ENCODE assay signal across 20 cellular contexts in the genomic region with DNA sequence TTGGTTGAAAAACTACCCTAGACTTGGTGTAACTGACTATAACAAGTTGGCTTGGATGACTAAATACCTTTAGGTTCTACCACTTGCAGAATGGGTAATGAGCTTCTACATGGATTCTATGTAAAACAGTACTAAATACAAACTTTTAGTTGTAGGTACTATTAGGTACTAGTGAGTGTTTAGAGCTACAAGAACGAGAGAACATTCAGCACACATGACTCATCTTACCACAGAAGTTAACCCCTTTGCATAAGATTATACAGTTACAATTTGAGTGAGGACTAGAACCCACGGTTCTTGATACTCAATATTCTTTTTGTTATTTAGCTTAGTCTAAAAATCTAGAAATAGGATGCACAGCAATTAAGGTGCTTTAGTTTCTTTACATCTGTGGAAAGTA.
DNase-seq lines count a peak whose midpoint lies in the region; ATAC-seq and TF ChIP-seq lines count a peak whose summit lies in the region.
"Had no signal": no experiment of that assay in that cellular context is flagged by ENCODE, and none has a peak within 500 bp of the region (broad histone marks: within the 10 kb centered on the region; RNA-seq: fewer than 3 reads in every experiment).

No MANE protein-coding gene starts in this region.

- H3K14ac ChIP-seq in IMR-90 (replicated peaks; ENCODE audit: low read depth, low read length): no peak overlapping the region

- H3K9ac ChIP-seq in IMR-90 (ENCODE audit: low read depth, low read length): no peak overlapping the region
- H3K9ac ChIP-seq: BLaER1 treated with 17β-estradiol and CSF1 and Interleukin-3, amounts not matched to agents 10 nM and 100 nM; neural progenitor cell had no signal

- no peak overlapping the region for H4K5ac ChIP-seq in IMR-90 (ENCODE audit: low read depth, low read length)

- no peak overlapping the region for H2AK5ac ChIP-seq in IMR-90 (ENCODE audit: low read depth, low read length)

- H3K4me3 Mint-ChIP-seq in activated CD8-positive, alpha-beta memory T cell treated with anti-CD3 and anti-CD28 coated beads, Interleukin-2, amount 10 ng/mL, durations not matched to agents 7 days and 5 days: no peak overlapping the region
- H3K4me3 Mint-ChIP-seq: activated CD4-positive, alpha-beta memory T cell treated with anti-CD3 and anti-CD28 coated beads, Interleukin-2, amount 10 ng/mL, durations not matched to agents 7 days and 5 days; neural progenitor cell had no signal

- peaks cover 10% of the 10 kb centered on the region for H3K4me1 ChIP-seq in IMR-90 (ENCODE audit: control insufficient read depth, insufficient read depth, low read length)

- H3K27ac Mint-ChIP-seq in activated CD8-positive, alpha-beta memory T cell treated with anti-CD3 and anti-CD28 coated beads, Interleukin-2, amount 10 ng/mL, durations not matched to agents 7 days and 5 days: no peak overlapping the region
- H3K27ac Mint-ChIP-seq: activated CD4-positive, alpha-beta memory T cell treated with anti-CD3 and anti-CD28 coated beads, Interleukin-2, amount 10 ng/mL, durations not matched to agents 7 days and 5 days; neural progenitor cell had no signal

- H3K9me3 Mint-ChIP-seq in activated CD8-positive, alpha-beta memory T cell treated with anti-CD3 and anti-CD28 coated beads, Interleukin-2, amount 10 ng/mL, durations not matched to agents 7 days and 5 days (ENCODE audit: low read depth): no peaks in the 10 kb centered on the region
- H3K9me3 Mint-ChIP-seq: activated CD4-positive, alpha-beta memory T cell treated with anti-CD3 and anti-CD28 coated beads, Interleukin-2, amount 10 ng/mL, durations not matched to agents 7 days and 5 days; neural progenitor cell had no signal

- TF ChIP-seq CTCF in IMR-90 (conservative IDR thresholded peaks at IDR 0.05; ENCODE audit: low read depth, low read length) (no peak), brain microvascular endothelial cell (IDR thresholded peaks at IDR 0.05; ENCODE audit: low read depth, low read length, missing control alignments) (no peak), kidney epithelial cell (IDR thresholded peaks at IDR 0.05; ENCODE audit: insufficient read depth, low read length, poor library complexity, severe bottlenecking) (no peak)

- H3K27me3 ChIP-seq in IMR-90 (ENCODE audit: control insufficient read depth, insufficient read depth, low read length): no peaks in the 10 kb centered on the region
- no peaks in the 10 kb centered on the region for H3K27me3 ChIP-seq in brain microvascular endothelial cell (replicated peaks)
- H3K27me3 ChIP-seq in kidney epithelial cell (ENCODE audit: control insufficient read depth, insufficient read depth, low read length): no peaks in the 10 kb centered on the region
- H3K27me3 ChIP-seq: BLaER1 treated with 17β-estradiol and CSF1 and Interleukin-3, amounts not matched to agents 10 nM and 100 nM; cardiac muscle cell; neural progenitor cell had no signal

- H3K9me3 ChIP-seq in IMR-90 (ENCODE audit: control insufficient read depth, insufficient read depth, low read length): no peaks in the 10 kb centered on the region
- H3K9me3 ChIP-seq: BLaER1 treated with 17β-estradiol and CSF1 and Interleukin-3, amounts not matched to agents 10 nM and 100 nM had no signal

- DNase-seq in EH (ENCODE audit: low read depth) (peak; percentile 64), IMR-90 (peak; percentile 76), brain microvascular endothelial cell (peak; percentile 34), kidney epithelial cell (ENCODE audit: low read depth) (peak; percentile 48), NCI-H1417 treated with DMSO at 0.1 percent for 48 hours (lab: John Stamatoyannopoulos, UW) (no peak)
- DNase-seq in activated CD8-positive, alpha-beta memory T cell treated with anti-CD3 and anti-CD28 coated beads, Interleukin-2, amount 10 ng/mL, durations not matched to agents 7 days and 5 days: no peak
- DNase-seq: activated CD4-positive, alpha-beta memory T cell treated with anti-CD3 and anti-CD28 coated beads, Interleukin-2, amount 10 ng/mL, durations not matched to agents 7 days and 5 days; activated gamma-delta T cell treated with Interleukin-2 at 50 U/mL for 16 hours; DMS153; effector CD8-positive, alpha-beta T cell; NCI-H187; NCI-H524; OCI-M1; retina; stimulated activated CD4-positive, alpha-beta T cell treated with anti-CD3 and anti-CD28 coated beads, Interleukin-4, amount 100 ng/mL, for 24 hours had no signal

- ATAC-seq in IMR-90 (ENCODE audit: low read depth) (peak; percentile 71), HG03280 (IDR thresholded peaks at IDR 0.05; ENCODE audit: unreplicated experiment) (no peak), GM21717 (IDR thresholded peaks at IDR 0.05; ENCODE audit: unreplicated experiment) (no peak)
- ATAC-seq in activated CD8-positive, alpha-beta memory T cell treated with anti-CD3 and anti-CD28 coated beads, Interleukin-2, amount 10 ng/mL, durations not matched to agents 7 days and 5 days: no peak

- intact Hi-C loops in IMR-90 (cut with micrococcal nuclease): no loop called here

- H4K20me1 ChIP-seq in IMR-90 (ENCODE audit: insufficient read depth, low read length): no peaks in the 10 kb centered on the region

- no peak overlapping the region; the same call in 1 of the 2 replicates for H2BK120ac ChIP-seq in IMR-90 (ENCODE audit: low read depth, low read length)

- no peaks in the 10 kb centered on the region for H3K27me3 Mint-ChIP-seq in activated CD8-positive, alpha-beta memory T cell treated with anti-CD3 and anti-CD28 coated beads, Interleukin-2, amount 10 ng/mL, durations not matched to agents 7 days and 5 days
- H3K27me3 Mint-ChIP-seq: activated CD4-positive, alpha-beta memory T cell treated with anti-CD3 and anti-CD28 coated beads, Interleukin-2, amount 10 ng/mL, durations not matched to agents 7 days and 5 days had no signal

- H3K23ac ChIP-seq in IMR-90 (ENCODE audit: low read depth, low read length): no peak overlapping the region

- peak overlapping the region; percentile 75; the same call in 1 of the 2 replicates for H3K18ac ChIP-seq in IMR-90 (ENCODE audit: low read depth, low read length)

- H3K4me1 Mint-ChIP-seq in activated CD8-positive, alpha-beta memory T cell treated with anti-CD3 and anti-CD28 coated beads, Interleukin-2, amount 10 ng/mL, durations not matched to agents 7 days and 5 days: peaks cover 16% of the 10 kb centered on the region
- H3K4me1 Mint-ChIP-seq: neural progenitor cell had no signal

- H3K9me1 ChIP-seq in IMR-90 (ENCODE audit: insufficient read depth, low read length): peaks cover 16% of the 10 kb centered on the region; the same call in 1 of the 2 replicates

- no peak overlapping the region for H3K27ac ChIP-seq in IMR-90 (ENCODE audit: insufficient read depth, low read length)
- peak overlapping the region; percentile 11 for H3K27ac ChIP-seq in brain microvascular endothelial cell
- H3K27ac ChIP-seq: BLaER1 treated with 17β-estradiol and CSF1 and Interleukin-3, amounts not matched to agents 10 nM and 100 nM; cardiac muscle cell; neural progenitor cell had no signal

- peak overlapping the region; percentile 57; the same call in 1 of the 2 replicates for H3K4me2 ChIP-seq in IMR-90 (ENCODE audit: low read depth, low read length)
- H3K4me2 ChIP-seq: BLaER1 treated with 17β-estradiol and CSF1 and Interleukin-3, amounts not matched to agents 10 nM and 100 nM had no signal

- in situ Hi-C loops in IMR-90 (cut with MboI; ENCODE audit: low sequenced_read_pairs): no loop called here
- in situ Hi-C loops in brain microvascular endothelial cell (cut with HindIII; ENCODE audit: low pct_ligation_motif_present, low sequenced_read_pairs): no loop called here

- peak overlapping the region; percentile 78 for H2BK5ac ChIP-seq in IMR-90 (ENCODE audit: low read depth, low read length, poor library complexity, severe bottlenecking)

- H3K4me3 ChIP-seq in IMR-90 (ENCODE audit: insufficient read depth, low read depth, low read length): no peak overlapping the region
- no peak overlapping the region for H3K4me3 ChIP-seq in brain microvascular endothelial cell (ENCODE audit: low read depth, low read length)
- no peak overlapping the region for H3K4me3 ChIP-seq in kidney epithelial cell (ENCODE audit: low read depth, low read length)
- H3K4me3 ChIP-seq: BLaER1 treated with 17β-estradiol and CSF1 and Interleukin-3, amounts not matched to agents 10 nM and 100 nM; cardiac muscle cell; neural progenitor cell had no signal

- POLR2A ChIA-PET in IMR-90 (lab: Charles Lee; ENCODE audit: unreplicated experiment): no interaction called here

- peaks cover 32% of the 10 kb centered on the region for H3K36me3 Mint-ChIP-seq in activated CD8-positive, alpha-beta memory T cell treated with anti-CD3 and anti-CD28 coated beads, Interleukin-2, amount 10 ng/mL, durations not matched to agents 7 days and 5 days

- H2BK15ac ChIP-seq in IMR-90 (ENCODE audit: low read depth, low read length): no peak overlapping the region

- dilution Hi-C loops in IMR-90 (cut with HindIII; ENCODE audit: low sequenced_read_pairs, unreplicated experiment): no loop called here

- no peak overlapping the region for H2AK9ac ChIP-seq in IMR-90 (replicated peaks; ENCODE audit: low read depth, low read length, poor library complexity)

- no peak overlapping the region for H2BK20ac ChIP-seq in IMR-90 (ENCODE audit: low read depth, low read length)

- BruUV-seq in IMR-90 (replicated peaks; lab: Mats Ljungman, UMichigan): no TSS peak

- TF ChIP-seq POLR2A in IMR-90 (IDR thresholded peaks at IDR 0.05; ENCODE audit: low read depth, low read length): no peak

- peaks cover 5 to 19% of the 10 kb centered on the region in 2 experiments for H3K79me1 ChIP-seq in IMR-90 (ENCODE audit: low read depth in 1 of 2, low read length in 2 of 2)

- no peak overlapping the region for H2AFZ ChIP-seq in IMR-90 (replicated peaks; ENCODE audit: low read length, poor library complexity)
- H2AFZ ChIP-seq: neural progenitor cell had no signal

- H3K36me3 ChIP-seq in IMR-90 (ENCODE audit: control insufficient read depth, insufficient read depth, low read length) (peaks cover 24% of the 10 kb centered on the region), brain microvascular endothelial cell (replicated peaks) (peaks cover 11% of the 10 kb centered on the region), kidney epithelial cell (ENCODE audit: control insufficient read depth, insufficient read depth, low read length) (no peaks in the 10 kb centered on the region)

- peak overlapping the region in 1 of 2 experiments; percentile 35; a peak in 1 of 4 replicates for H4K8ac ChIP-seq in IMR-90 (ENCODE audit: low read depth in 2 of 2, low read length in 2 of 2)

- no peak overlapping the region for H4K91ac ChIP-seq in IMR-90 (ENCODE audit: insufficient read depth, low read depth, low read length)

- CTCF ChIA-PET in IMR-90 (lab: Yijun Ruan, JAX): no interaction called here
- CTCF ChIA-PET in activated CD8-positive, alpha-beta memory T cell treated with anti-CD3 and anti-CD28 coated beads, Interleukin-2, amount 10 ng/mL, durations not matched to agents 7 days and 5 days (lab: Charles Lee): interaction anchor here (0.7 kb wide), 1 partner anchor 13 kb away, joined by 3 read pairs; no protein-coding TSS in a partner anchor

- H3K4ac ChIP-seq in IMR-90 (ENCODE audit: low read depth, low read length): no peak overlapping the region; the same call in 1 of the 2 replicates

- no peak overlapping the region for H3K56ac ChIP-seq in IMR-90 (ENCODE audit: extremely low read depth, insufficient read depth, low read length)

- no peak for TF ChIP-seq RAD21 in IMR-90 (IDR thresholded peaks at IDR 0.05; ENCODE audit: low read length)

- whole genome bisulfite sequencing in IMR-90 (ENCODE audit: extremely low coverage in 2 of 2, insufficient read length in 1 of 2), 2 experiments: no CpG with 5 or more reads among the region's 2 CpGs

Comparison
In these comparisons a context has a peak if more than half of its experiments do, and no peak if none do; other contexts are left out.
1. DNase-seq: peak in EH (single experiment), IMR-90 (single experiment), brain microvascular endothelial cell (single experiment) and kidney epithelial cell (single experiment); none in NCI-H1417 treated with DMSO at 0.1 percent for 48 hours (single experiment) and activated CD8-positive, alpha-beta memory T cell treated with anti-CD3 and anti-CD28 coated beads, Interleukin-2, amount 10 ng/mL, durations not matched to agents 7 days and 5 days (single experiment).